Comparison of ENCODE assay signal across 19 cellular contexts in the genomic region with DNA sequence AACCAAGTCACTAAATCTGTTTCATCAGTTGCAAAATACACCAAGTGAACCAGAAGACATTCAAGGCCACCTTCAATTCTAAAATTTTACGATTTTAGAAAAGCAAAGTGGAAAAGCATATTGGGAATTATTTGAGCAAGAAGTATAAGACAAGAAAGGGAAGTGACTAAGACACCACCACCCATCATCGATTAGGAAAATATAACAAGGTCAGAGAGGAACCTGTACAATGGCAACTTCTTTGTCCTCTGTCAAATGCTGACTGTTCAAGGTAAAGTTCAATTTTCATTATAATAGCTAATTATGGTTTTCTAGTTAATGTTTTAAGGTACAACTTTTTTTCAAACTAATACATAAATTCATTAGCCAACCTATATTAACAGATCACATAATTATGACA.
"Had no signal": no experiment of that assay in that cellular context is flagged by ENCODE, and none has a peak within 500 bp of the region (broad histone marks: within the 10 kb centered on the region; RNA-seq: fewer than 3 reads in every experiment).

No MANE protein-coding gene starts in this region.

- DNase-seq: activated CD4-positive, alpha-beta T cell treated with anti-CD3 and anti-CD28 coated beads, Interleukin-2, amount 50 U/mL, for 48 hours; activated CD4-positive, CD25-positive, alpha-beta regulatory T cell treated with anti-CD3 and anti-CD28 coated beads, Interleukin-2, amount 50 U/mL, for 72 hours; activated CD8-positive, alpha-beta memory T cell treated with anti-CD3 and anti-CD28 coated beads, Interleukin-2, amount 10 ng/mL, durations not matched to agents 7 days and 5 days; activated naive CD4-positive, alpha-beta T cell treated with anti-CD3 and anti-CD28 coated beads for 36 hours; activated T-cell treated with anti-CD3 and anti-CD28 coated beads, Interleukin-2, amount 50 U/mL, for 1 hour; dorsolateral prefrontal cortex; endodermal cell; islet precursor cell; natural killer cell; posterior cingulate gyrus; retina; stimulated activated CD4-positive, alpha-beta T cell treated with anti-CD3 and anti-CD28 coated beads, Interleukin-15, amount 100 ng/mL, for 24 hours; stimulated activated CD4-positive, alpha-beta T cell treated with anti-CD3 and anti-CD28 coated beads, Interleukin-4, amount 100 ng/mL, for 1 hour; stimulated activated naive B cell treated with anti-CD40 and anti-IgM and Interleukin-4, amounts not matched to agents 10 μg/mL and 1 μg/mL and 100 μg/mL, for 72 hours; thyroid gland; uterus had no signal

- H3K4me1 ChIP-seq: uterus had no signal

- H3K4me2 ChIP-seq: hepatocyte had no signal

- H2AFZ ChIP-seq: hepatocyte had no signal

- H3K4me3 ChIP-seq: cardiac muscle cell, dorsolateral prefrontal cortex, hepatocyte, thyroid gland, uterus had no signal

- ATAC-seq: activated CD8-positive, alpha-beta memory T cell treated with anti-CD3 and anti-CD28 coated beads, Interleukin-2, amount 10 ng/mL, durations not matched to agents 7 days and 5 days; left lobe of liver; natural killer cell; stimulated activated naive B cell treated with anti-CD40 and anti-IgM and Interleukin-4, amounts not matched to agents 10 μg/mL and 1 μg/mL and 100 μg/mL, for 72 hours had no signal

- H3K9me3 ChIP-seq: thyroid gland, uterus had no signal

- H3K27ac ChIP-seq: cardiac muscle cell, dorsolateral prefrontal cortex, hepatocyte, thyroid gland had no signal

- H3K36me3 ChIP-seq: cardiac muscle cell, thyroid gland, uterus had no signal

- H3K27me3 ChIP-seq: cardiac muscle cell, dorsolateral prefrontal cortex, hepatocyte, thyroid gland, uterus had no signal
